ENCODE assay signal across 8 cellular contexts in genomic region chr1:182595641-182596240, GRCh38. TPM values are rescaled to one million over a fixed set of nuclear protein-coding genes. Genes with fewer than 3 reads are reported as not detected.
DNase-seq lines count a peak whose midpoint lies in the region; ATAC-seq, FAIRE-seq and TF ChIP-seq lines count a peak whose summit lies in the region.

No MANE protein-coding gene starts in this region.

- DNase-seq in D341Med (ENCODE audit: low spot score) (peak; percentile 84), HuH-7 (ENCODE audit: low spot score) (peak; percentile 54), RCC 7860 (ENCODE audit: low spot score) (peak; percentile 9), fibroblast of the conjunctiva (ENCODE audit: low read depth) (peak; percentile 49), osteocyte (ENCODE audit: extremely low spot score, unreplicated experiment) (no peak)
- peak; percentile 35 for DNase-seq in activated T-helper 2 cell treated with anti-CD3 and anti-CD28 coated beads, Interferon-gamma antibody, Interleukin-2, Interleukin-4, amounts not matched to agents 10 μg/mL and 5 μg/mL and 100 μg/mL, durations not matched to agents 14 hours and 24 hours and 36 hours (ENCODE audit: low spot score)

- H3K4me1 Mint-ChIP-seq in activated T-helper 2 cell treated with anti-CD3 and anti-CD28 coated beads, Interferon-gamma antibody, Interleukin-2, Interleukin-4, amounts not matched to agents 10 μg/mL and 5 μg/mL and 100 μg/mL, durations not matched to agents 14 hours and 24 hours and 36 hours (ENCODE audit: low read depth): peaks cover 8% of the 10 kb centered on the region
- H3K4me1 Mint-ChIP-seq in osteocyte (ENCODE audit: unreplicated experiment): peaks cover 11% of the 10 kb centered on the region

- H3K9me3 Mint-ChIP-seq in activated T-helper 2 cell treated with anti-CD3 and anti-CD28 coated beads, Interferon-gamma antibody, Interleukin-2, Interleukin-4, amounts not matched to agents 10 μg/mL and 5 μg/mL and 100 μg/mL, durations not matched to agents 14 hours and 24 hours and 36 hours: no peaks in the 10 kb centered on the region
- no peaks in the 10 kb centered on the region for H3K9me3 Mint-ChIP-seq in osteocyte (ENCODE audit: unreplicated experiment)

- no peak overlapping the region for H3K27ac Mint-ChIP-seq in activated T-helper 2 cell treated with anti-CD3 and anti-CD28 coated beads, Interferon-gamma antibody, Interleukin-2, Interleukin-4, amounts not matched to agents 10 μg/mL and 5 μg/mL and 100 μg/mL, durations not matched to agents 14 hours and 24 hours and 36 hours
- no peak overlapping the region for H3K27ac Mint-ChIP-seq in osteocyte (ENCODE audit: unreplicated experiment)

- H3K4me3 Mint-ChIP-seq in activated T-helper 2 cell treated with anti-CD3 and anti-CD28 coated beads, Interferon-gamma antibody, Interleukin-2, Interleukin-4, amounts not matched to agents 10 μg/mL and 5 μg/mL and 100 μg/mL, durations not matched to agents 14 hours and 24 hours and 36 hours (ENCODE audit: low read depth): no peak overlapping the region
- H3K4me3 Mint-ChIP-seq in osteocyte (ENCODE audit: unreplicated experiment): no peak overlapping the region

- FAIRE-seq in RCC 7860 (lab: Jason Lieb, UNC): no peak

- no peak for ATAC-seq in HG02623 (IDR thresholded peaks at IDR 0.05; ENCODE audit: unreplicated experiment)
- ATAC-seq in HG02588 (IDR thresholded peaks at IDR 0.05; ENCODE audit: unreplicated experiment): no peak

- intact Hi-C loops in activated T-helper 2 cell treated with anti-CD3 and anti-CD28 coated beads, Interferon-gamma antibody, Interleukin-2, Interleukin-4, amounts not matched to agents 10 μg/mL and 5 μg/mL and 100 μg/mL, durations not matched to agents 14 hours and 24 hours and 36 hours (cut with micrococcal nuclease): loop anchor here (1.0 to 5.0 kb wide), 3 partner anchors 148 to 508 kb away; no protein-coding TSS in a partner anchor

- H3K36me3 Mint-ChIP-seq in activated T-helper 2 cell treated with anti-CD3 and anti-CD28 coated beads, Interferon-gamma antibody, Interleukin-2, Interleukin-4, amounts not matched to agents 10 μg/mL and 5 μg/mL and 100 μg/mL, durations not matched to agents 14 hours and 24 hours and 36 hours (ENCODE audit: low read depth): peaks cover 6% of the 10 kb centered on the region
- peaks cover 3% of the 10 kb centered on the region for H3K36me3 Mint-ChIP-seq in osteocyte (ENCODE audit: unreplicated experiment)

- H3K27me3 Mint-ChIP-seq in activated T-helper 2 cell treated with anti-CD3 and anti-CD28 coated beads, Interferon-gamma antibody, Interleukin-2, Interleukin-4, amounts not matched to agents 10 μg/mL and 5 μg/mL and 100 μg/mL, durations not matched to agents 14 hours and 24 hours and 36 hours (ENCODE audit: low read depth): peaks cover 9% of the 10 kb centered on the region
- peaks cover 18% of the 10 kb centered on the region for H3K27me3 Mint-ChIP-seq in osteocyte (ENCODE audit: unreplicated experiment)

- peak; percentile 85 for TF ChIP-seq CTCF in osteocyte (IDR thresholded peaks at IDR 0.05)

RNA-seq across cellular contexts. Expression of gene RNASEL, which starts 6.7 kb away (rescaled TPM):
- 3.6 and 4.8 TPM in 2 replicates for total RNA-seq in activated T-helper 2 cell treated with anti-CD3 and anti-CD28 coated beads, Interferon-gamma antibody, Interleukin-2, Interleukin-4, amounts not matched to agents 10 μg/mL and 5 μg/mL and 100 μg/mL, durations not matched to agents 14 hours and 24 hours and 36 hours
- 4.2 and 4.5 TPM in 2 replicates for total RNA-seq in osteocyte

RNA-seq across cellular contexts. Expression of gene RGS16, which starts 8.4 kb away (rescaled TPM):
- total RNA-seq in activated T-helper 2 cell treated with anti-CD3 and anti-CD28 coated beads, Interferon-gamma antibody, Interleukin-2, Interleukin-4, amounts not matched to agents 10 μg/mL and 5 μg/mL and 100 μg/mL, durations not matched to agents 14 hours and 24 hours and 36 hours: 50.2 and 50.5 TPM in 2 replicates
- 0.48 and 1.1 TPM in 2 replicates for total RNA-seq in osteocyte

Comparison
In these comparisons a context has a peak if more than half of its experiments do, and no peak if none do; other contexts are left out.
1. RNA of gene RGS16, which starts 8.4 kb away (total RNA-seq): 50.2 to 50.5 TPM in activated T-helper 2 cell treated with anti-CD3 and anti-CD28 coated beads, Interferon-gamma antibody, Interleukin-2, Interleukin-4, amounts not matched to agents 10 μg/mL and 5 μg/mL and 100 μg/mL, durations not matched to agents 14 hours and 24 hours and 36 hours; 0.48 to 1.1 TPM in osteocyte; every median in the first group is over 10 times any median in the second.